In the genomic region with DNA sequence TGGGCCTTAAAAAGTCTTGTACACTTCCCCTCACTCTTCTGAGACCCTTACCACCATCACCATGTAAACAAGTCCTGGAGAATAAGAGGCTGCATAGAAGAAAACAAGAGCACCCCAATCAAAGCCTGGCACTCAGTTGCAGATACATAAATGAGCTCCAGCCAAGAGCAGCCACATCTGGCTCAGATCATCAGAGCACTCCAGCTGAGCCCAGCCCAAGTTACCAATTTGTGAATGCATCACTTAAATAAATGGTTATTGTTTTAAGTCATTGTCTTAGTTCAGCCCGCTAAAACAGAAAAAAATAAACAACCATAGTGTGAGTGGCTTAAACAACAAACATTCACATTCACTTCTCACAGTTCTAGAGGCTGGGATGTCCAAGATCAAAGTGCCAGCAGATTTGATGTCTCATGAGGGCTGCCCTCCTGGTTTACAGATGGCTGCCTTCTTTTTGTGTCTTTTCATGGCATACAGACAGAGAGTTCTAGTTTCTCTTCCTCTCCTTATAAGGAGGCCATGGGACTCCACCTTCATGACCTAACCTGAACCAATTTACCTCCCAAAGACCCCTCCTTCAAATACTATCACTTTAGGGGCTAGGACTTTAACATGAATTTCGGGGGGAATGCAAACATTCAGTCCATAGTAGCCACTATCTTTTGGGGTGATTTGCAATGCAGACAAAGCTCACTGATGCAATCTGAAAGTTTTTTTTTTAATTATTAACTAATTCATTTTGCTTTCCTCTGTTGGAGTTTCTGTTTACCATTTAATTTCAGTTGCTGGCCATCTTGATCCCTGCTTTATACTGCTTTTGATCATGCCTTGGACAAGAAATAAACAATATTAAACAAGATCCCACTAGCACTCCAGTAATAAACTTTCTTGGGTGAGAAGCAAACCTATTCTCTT, we compare ENCODE assay signal across 1 cellular context.
TF ChIP-seq lines count a peak whose summit lies in the region.

No MANE protein-coding gene starts in this region.

TF ChIP-seq in IMR-90, 13 proteins besides CTCF, POLR2A, EP300 and RAD21 (continued from another document):
- TF ChIP-seq, protein P1, sequence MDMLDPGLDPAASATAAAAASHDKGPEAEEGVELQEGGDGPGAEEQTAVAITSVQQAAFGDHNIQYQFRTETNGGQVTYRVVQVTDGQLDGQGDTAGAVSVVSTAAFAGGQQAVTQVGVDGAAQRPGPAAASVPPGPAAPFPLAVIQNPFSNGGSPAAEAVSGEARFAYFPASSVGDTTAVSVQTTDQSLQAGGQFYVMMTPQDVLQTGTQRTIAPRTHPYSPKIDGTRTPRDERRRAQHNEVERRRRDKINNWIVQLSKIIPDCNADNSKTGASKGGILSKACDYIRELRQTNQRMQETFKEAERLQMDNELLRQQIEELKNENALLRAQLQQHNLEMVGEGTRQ (IDR thresholded peaks at IDR 0.05; ENCODE audit: low read depth, low read length), result no peak
- TF ChIP-seq MAZ (IDR thresholded peaks at IDR 0.05; ENCODE audit: borderline replicate concordance, low read depth, low read length), result no peak
- TF ChIP-seq MXI1 (IDR thresholded peaks at IDR 0.05; ENCODE audit: borderline replicate concordance, low read depth, low read length), result no peak
- TF ChIP-seq NFE2L2 (IDR thresholded peaks at IDR 0.05; ENCODE audit: low read depth, low read length), result no peak
